ENCODE assay signal across 1 cellular context in genomic region chr17:54891176-54891821, GRCh38.
TF ChIP-seq lines count a peak whose summit lies in the region.

No MANE protein-coding gene starts in this region.

TF ChIP-seq in IMR-90, 13 proteins besides CTCF, POLR2A, EP300 and RAD21 (continued from another document):
- no peak for TF ChIP-seq BHLHE40 (IDR thresholded peaks at IDR 0.05; ENCODE audit: low read depth, low read length)
- TF ChIP-seq CHD1 (IDR thresholded peaks at IDR 0.05; ENCODE audit: low read depth, low read length), result no peak
- TF ChIP-seq USF2 (IDR thresholded peaks at IDR 0.05; ENCODE audit: low read depth, low read length), result no peak
- no peak for TF ChIP-seq MAFK (IDR thresholded peaks at IDR 0.05; ENCODE audit: low read depth, low read length)
- TF ChIP-seq SMC3 (IDR thresholded peaks at IDR 0.05; ENCODE audit: low read depth, low read length), result peak; percentile 64
- no peak for TF ChIP-seq RFX5 (IDR thresholded peaks at IDR 0.05; ENCODE audit: low read depth, low read length)
- 0 out of 2 replicates have a peak, but pooled peaks have one; percentile 33 for TF ChIP-seq FOS (IDR thresholded peaks at IDR 0.05; ENCODE audit: low read depth, low read length)
- no peak for TF ChIP-seq CEBPB (IDR thresholded peaks at IDR 0.05; ENCODE audit: low read depth, low read length)
- no peak for TF ChIP-seq NFE2L2 (IDR thresholded peaks at IDR 0.05; ENCODE audit: low read depth, low read length)
TF ChIP-seq in IMR-90: peak in this region for 3.
